ENCODE assay signal across 8 cellular contexts in the genomic region with DNA sequence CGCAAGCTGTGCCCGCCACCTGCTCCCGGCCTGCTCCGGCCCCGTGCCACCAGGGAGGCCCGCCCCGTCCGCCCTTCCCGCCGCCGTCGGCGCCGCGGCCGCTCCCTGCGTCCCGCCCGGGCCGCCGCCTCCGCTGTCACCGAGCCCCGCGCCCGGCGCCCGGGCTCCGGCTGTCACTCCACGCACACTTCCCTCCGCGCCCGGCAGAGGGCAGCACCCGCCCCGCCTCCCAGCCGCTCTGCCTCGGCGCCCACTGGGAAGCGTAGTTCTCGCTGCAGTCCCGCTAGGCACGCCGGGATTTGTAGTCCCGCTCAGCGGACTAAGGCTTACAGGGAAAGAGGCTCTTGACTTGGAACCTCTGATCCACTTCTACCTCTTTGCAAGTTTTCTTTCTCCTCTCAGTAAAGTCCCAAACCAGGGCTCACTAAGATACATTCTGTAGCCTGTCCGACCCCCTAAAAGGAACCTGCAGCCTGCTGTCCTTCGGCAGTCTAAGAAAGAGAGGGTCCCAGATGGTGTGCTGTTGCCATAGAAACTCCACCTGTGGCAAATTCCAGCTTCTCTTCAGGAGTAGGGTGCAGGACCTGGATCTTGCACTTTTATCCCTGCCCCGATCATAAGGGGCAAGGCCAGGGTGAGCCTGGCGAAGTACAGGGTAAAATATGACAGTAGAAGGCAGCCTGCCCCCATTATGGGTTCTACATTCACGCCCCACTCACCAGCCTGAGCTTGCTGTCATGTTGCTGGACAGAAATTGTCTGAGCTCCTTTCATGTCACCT. TPM values are rescaled to one million over a fixed set of nuclear protein-coding genes. Genes with fewer than 3 reads are reported as not detected.
DNase-seq lines count a peak whose midpoint lies in the region; ATAC-seq, FAIRE-seq and TF ChIP-seq lines count a peak whose summit lies in the region.

TFEB (minus strand) TSS at position 182 of the 780 bp plus-strand sequence. CDS start 44,395 bp downstream, outside the sequence.

- H3K4me1 Mint-ChIP-seq in activated T-helper 17 cell treated with anti-CD3 and anti-CD28 coated beads, Interleukin-2, amount 50 U/mL, for 72 hours, result peaks cover 10% of the 10 kb centered on the region
- peaks cover 24 to 31% of the 10 kb centered on the region in 2 donors for H3K4me1 Mint-ChIP-seq in natural killer cell

- H3K9me3 Mint-ChIP-seq in activated T-helper 17 cell treated with anti-CD3 and anti-CD28 coated beads, Interleukin-2, amount 50 U/mL, for 72 hours, result no peaks in the 10 kb centered on the region
- no peaks in the 10 kb centered on the region for H3K9me3 Mint-ChIP-seq in natural killer cell

- peak within 1 kb of the TSS; percentile 49 for H3K27ac ChIP-seq in KOPT-K1 (ENCODE audit: low read depth, low read length, poor library complexity, severe bottlenecking)

- no peak for FAIRE-seq in RCC 7860 (lab: Jason Lieb, UNC)

- H3K27me3 Mint-ChIP-seq in activated T-helper 17 cell treated with anti-CD3 and anti-CD28 coated beads, Interleukin-2, amount 50 U/mL, for 72 hours, result no peaks in the 10 kb centered on the region
- H3K27me3 Mint-ChIP-seq in natural killer cell (ENCODE audit: low read depth in 2 of 2), result no peaks in the 10 kb centered on the region

- intact Hi-C loops in natural killer cell (cut with micrococcal nuclease), result loop anchor here (1.0 to 2.0 kb wide), 2 partner anchors 51 to 482 kb away; partner anchors contain the start of genes MRPS10 and TOMM6

- no peak within 1 kb of the TSS for H3K27ac Mint-ChIP-seq in activated T-helper 17 cell treated with anti-CD3 and anti-CD28 coated beads, Interleukin-2, amount 50 U/mL, for 72 hours
- peak within 1 kb of the TSS; percentile 88 to 95 for H3K27ac Mint-ChIP-seq in natural killer cell

- H3K4me3 Mint-ChIP-seq in activated T-helper 17 cell treated with anti-CD3 and anti-CD28 coated beads, Interleukin-2, amount 50 U/mL, for 72 hours, result peak within 1 kb of the TSS; percentile 80
- peak within 1 kb of the TSS; percentile 81 for H3K4me3 Mint-ChIP-seq in natural killer cell

- no peaks in the 10 kb centered on the region for H3K36me3 Mint-ChIP-seq in activated T-helper 17 cell treated with anti-CD3 and anti-CD28 coated beads, Interleukin-2, amount 50 U/mL, for 72 hours (ENCODE audit: low read depth)
- H3K36me3 Mint-ChIP-seq in natural killer cell, result no peaks in the 10 kb centered on the region

- ATAC-seq in GM21737 (IDR thresholded peaks at IDR 0.05; ENCODE audit: unreplicated experiment) (peak; percentile 43), natural killer cell (peak; percentile 50 to 79 (median 63))
- peak; percentile 81 for ATAC-seq in activated T-helper 17 cell treated with anti-CD3 and anti-CD28 coated beads, Interleukin-2, amount 50 U/mL, for 72 hours (replicated peaks)

- H3K36me3 ChIP-seq in KOPT-K1 (ENCODE audit: insufficient read depth, low read length), result no peaks in the 10 kb centered on the region

- DNase-seq in DMS79 treated with DMSO at 0.1 percent for 48 hours (lab: John Stamatoyannopoulos, UW) (peak; percentile 71), RCC 7860 (ENCODE audit: low spot score) (peak; percentile 57), fibroblast of mammary gland (ENCODE audit: low read depth) (peak; percentile 86), natural killer cell (peak; percentile 96)
- DNase-seq in stimulated activated naive CD4-positive, alpha-beta T cell treated with Interleukin-2 at 50 U/mL for 16 hours (lab: John Stamatoyannopoulos, UW), result peak; percentile 93

- TF ChIP-seq CTCF in fibroblast of mammary gland (conservative IDR thresholded peaks at IDR 0.05; ENCODE audit: control insufficient read depth, insufficient read depth, low read depth, low read length), result peak; percentile 55
- TF ChIP-seq CTCF in natural killer cell (IDR thresholded peaks at IDR 0.05), result peak; percentile 72

- H3K4me3 ChIP-seq in fibroblast of mammary gland (ENCODE audit: control insufficient read depth, low read depth, low read length), result peak within 1 kb of the TSS; percentile 62

- no peaks in the 10 kb centered on the region for H3K9me3 ChIP-seq in KOPT-K1 (ENCODE audit: insufficient read depth, low read length, poor library complexity, severe bottlenecking)

RNA-seq across cellular contexts. Expression of gene TFEB, which starts in this region (rescaled TPM):
- 10 to 100 TPM in 1 of 2 donors, 1 to 10 TPM in 1; 9.4 to 12.0 TPM for total RNA-seq in activated T-helper 17 cell treated with anti-CD3 and anti-CD28 coated beads, Interleukin-2, amount 50 U/mL, for 72 hours
- total RNA-seq in natural killer cell, result 10 to 100 TPM; 56.0 to 66.7 (median 66.2) TPM

Comparison
In these comparisons a context has a peak if more than half of its experiments do, and no peak if none do; other contexts are left out.
1. Peak in every context shown above with its lines: DNase-seq, ATAC-seq, H3K4me3 ChIP-seq and H3K27ac ChIP-seq.
2. RNA of gene TFEB (total RNA-seq): 56.0 to 66.7 TPM in natural killer cell; 9.4 to 12.0 TPM in activated T-helper 17 cell treated with anti-CD3 and anti-CD28 coated beads, Interleukin-2, amount 50 U/mL, for 72 hours; every median in the first group is over 4 times any median in the second.